9 cellular contexts compared by ENCODE assay signal in genomic region chr10:69413221-69413865, GRCh38. TPM values are rescaled to one million over a fixed set of nuclear protein-coding genes. Genes with fewer than 3 reads are reported as not detected.
DNase-seq lines count a peak whose midpoint lies in the region; ATAC-seq and TF ChIP-seq lines count a peak whose summit lies in the region.
"Had no signal": no experiment of that assay in that cellular context is flagged by ENCODE, and none has a peak within 500 bp of the region (broad histone marks: within the 10 kb centered on the region; RNA-seq: fewer than 3 reads in every experiment).

No MANE protein-coding gene starts in this region.

- H3K27ac ChIP-seq in DND-41 (ENCODE audit: low read length) (no peak overlapping the region), HUES64 (ENCODE audit: low read depth, low read length) (no peak overlapping the region), RWPE2 (ENCODE audit: poor library complexity, severe bottlenecking) (no peak overlapping the region), liver (ENCODE audit: low read depth in 1 of 2, low read length in 2 of 2) (no peak overlapping the region), tibial artery (peak overlapping the region; percentile 56 to 64)

- WGBS in HUES64 = 14% methylated on average over 13 of the region's 13 CpGs
- 17% methylated on average over 13 of the region's 13 CpGs for WGBS in liver

- H3K36me3 ChIP-seq in DND-41 (ENCODE audit: insufficient read depth, low read length) (no peaks in the 10 kb centered on the region), HUES64 (ENCODE audit: insufficient read depth, low read length) (no peaks in the 10 kb centered on the region), RWPE2 (ENCODE audit: low read depth) (no peaks in the 10 kb centered on the region), liver (ENCODE audit: control insufficient read depth in 4 of 4, insufficient read depth in 3 of 4, low read depth in 1 of 4, low read length in 3 of 4) (no peaks in the 10 kb centered on the region), tibial artery (no peaks in the 10 kb centered on the region)

- TF ChIP-seq CTCF in DND-41 (IDR thresholded peaks at IDR 0.05; ENCODE audit: borderline replicate concordance, extremely low read depth, low read length, poor library complexity, severe bottlenecking) (peak; percentile 60), RWPE2 (IDR thresholded peaks at IDR 0.05; ENCODE audit: poor library complexity, severe bottlenecking) (peak; percentile 74), liver (IDR thresholded peaks at IDR 0.05; ENCODE audit: low read depth, low read length, missing input control) (peak; percentile 41), tibial artery (IDR thresholded peaks at IDR 0.05) (peak; percentile 66 to 73)

- H3K79me2 ChIP-seq in DND-41 (ENCODE audit: insufficient read depth, low read length) = no peaks in the 10 kb centered on the region

- no peak overlapping the region for H2AFZ ChIP-seq in DND-41 (ENCODE audit: low read depth, low read length)

- TF ChIP-seq RAD21 in liver (IDR thresholded peaks at IDR 0.05) = peak; percentile 71 to 76

- H3K9me3 ChIP-seq in DND-41 (ENCODE audit: insufficient read depth, low read length, severe bottlenecking) = no peaks in the 10 kb centered on the region
- no peaks in the 10 kb centered on the region for H3K9me3 ChIP-seq in HUES64 (ENCODE audit: insufficient read depth, low read depth, low read length)
- H3K9me3 ChIP-seq in RWPE2 (ENCODE audit: severe bottlenecking) = no peaks in the 10 kb centered on the region
- H3K9me3 ChIP-seq in liver (ENCODE audit: control insufficient read depth in 4 of 4, low read length in 3 of 4) = no peaks in the 10 kb centered on the region
- H3K9me3 ChIP-seq in tibial artery = no peaks in the 10 kb centered on the region
- H3K9me3 ChIP-seq: mucosa of descending colon had no signal

- H3K4me2 ChIP-seq in DND-41 (ENCODE audit: insufficient read depth, low read length) = no peak overlapping the region

- DNase-seq in DND-41 = peak; percentile 35
- DNase-seq in RWPE2 (ENCODE audit: low spot score) = no peak
- DNase-seq in dermis blood vessel endothelial cell = peak; percentile 84
- peak; percentile 87 to 88 for DNase-seq in tibial artery
- DNase-seq in NOMO-1 treated with dmso at 0.1 percent for 144 hours (lab: John Stamatoyannopoulos, UW; ENCODE audit: unreplicated experiment) = no peak

- H3K4me1 ChIP-seq in DND-41 (ENCODE audit: insufficient read depth, low read length) = no peaks in the 10 kb centered on the region
- no peaks in the 10 kb centered on the region for H3K4me1 ChIP-seq in HUES64 (ENCODE audit: insufficient read depth, low read length)
- H3K4me1 ChIP-seq in RWPE2 (ENCODE audit: insufficient read depth, poor library complexity, severe bottlenecking) = peaks cover 8% of the 10 kb centered on the region
- H3K4me1 ChIP-seq in liver (ENCODE audit: control insufficient read depth in 4 of 4, insufficient read depth in 4 of 4, low read length in 3 of 4) = peaks cover 0 to 4% (median 2%) of the 10 kb centered on the region in 4 donors
- peaks cover 2 to 25% (median 16%) of the 10 kb centered on the region in 4 donors for H3K4me1 ChIP-seq in tibial artery

- H3K9ac ChIP-seq in DND-41 (ENCODE audit: low read depth, low read length) (no peak overlapping the region), HUES64 (ENCODE audit: low read depth, low read length) (no peak overlapping the region), liver (ENCODE audit: low read depth in 1 of 2, low read length in 2 of 2) (no peak overlapping the region)

- H3K27me3 ChIP-seq in DND-41 (ENCODE audit: insufficient read depth, low read length, poor library complexity) (no peaks in the 10 kb centered on the region), HUES64 (ENCODE audit: insufficient read depth, low read length) (0 out of 2 replicates have a peak, but pooled peaks cover 5% of the 10 kb centered on the region), RWPE2 (ENCODE audit: insufficient read depth, poor library complexity, severe bottlenecking) (no peaks in the 10 kb centered on the region), liver (ENCODE audit: control insufficient read depth in 4 of 4, insufficient read depth in 4 of 4, low read length in 3 of 4) (no peaks in the 10 kb centered on the region), tibial artery (no peaks in the 10 kb centered on the region)

- ATAC-seq in DND-41 (ENCODE audit: insufficient read depth, low read depth) (0 out of 3 replicates have a peak, but pooled peaks have one; percentile 36), RWPE2 (ENCODE audit: low read depth) (peak; percentile 56), GM18873 (IDR thresholded peaks at IDR 0.05; ENCODE audit: low FRiP score, unreplicated experiment) (no peak)
- ATAC-seq: mucosa of descending colon had no signal

- H3K4me3 ChIP-seq in DND-41 (ENCODE audit: low read depth in 1 of 2, low read length in 2 of 2) = no peak overlapping the region
- H3K4me3 ChIP-seq in HUES64 (ENCODE audit: low read length) = peak overlapping the region; percentile 24
- no peak overlapping the region for H3K4me3 ChIP-seq in RWPE2 (ENCODE audit: severe bottlenecking)
- no peak overlapping the region for H3K4me3 ChIP-seq in liver (ENCODE audit: low read depth in 1 of 3, low read length in 3 of 3)
- H3K4me3 ChIP-seq in tibial artery = no peak overlapping the region
- H3K4me3 ChIP-seq: mucosa of descending colon had no signal

- H4K20me1 ChIP-seq in DND-41 (ENCODE audit: insufficient read depth, low read length) = no peaks in the 10 kb centered on the region

- intact Hi-C loops in tibial artery (cut with DNase I; ENCODE audit: low total_unique reads) = loop anchor here (10.0 kb wide), 1 partner anchor 221 kb away; the partner anchor contains the start of gene FAM241B

TF ChIP-seq in liver, 16 proteins besides CTCF, POLR2A, EP300 and RAD21 (continues in another document):
- TF ChIP-seq SP1 (IDR thresholded peaks at IDR 0.05) = no peak
- TF ChIP-seq RXRA (IDR thresholded peaks at IDR 0.05) = no peak
- TF ChIP-seq HNF4G (IDR thresholded peaks at IDR 0.05) = no peak
- TF ChIP-seq YY1 (IDR thresholded peaks at IDR 0.05) = no peak
- TF ChIP-seq HNF4A (conservative IDR thresholded peaks at IDR 0.05) = no peak
- no peak for TF ChIP-seq ATF3 (IDR thresholded peaks at IDR 0.05)
- no peak for TF ChIP-seq FOXA2 (IDR thresholded peaks at IDR 0.05)
- no peak for TF ChIP-seq NR2F2 (IDR thresholded peaks at IDR 0.05)
- TF ChIP-seq REST (IDR thresholded peaks at IDR 0.05) = no peak
- TF ChIP-seq ZBTB33 (IDR thresholded peaks at IDR 0.05) = no peak
- TF ChIP-seq FOXA1 (IDR thresholded peaks at IDR 0.05) = no peak
- TF ChIP-seq MAX (IDR thresholded peaks at IDR 0.05) = no peak
- TF ChIP-seq GABPA (IDR thresholded peaks at IDR 0.05 in 1 of 2, conservative IDR thresholded peaks at IDR 0.05 in 1 of 2) = no peak
- TF ChIP-seq JUND (IDR thresholded peaks at IDR 0.05) = no peak

RNA-seq across cellular contexts. Expression of gene TACR2, which starts 3.4 kb away (rescaled TPM):
- not detected for polyA plus RNA-seq in HUES64 (2013, experiment 1 of 2)
- polyA plus RNA-seq in HUES64 (2013, experiment 2 of 2) = not detected
- total RNA-seq in dermis blood vessel endothelial cell = 0.09 and 0.34 TPM in 2 replicates
- under 1 TPM in 1 of 2 donors, not detected in 1; 0.08 TPM for total RNA-seq in liver
- polyA plus RNA-seq in liver = under 1 TPM; 0.12 to 0.18 TPM

RNA-seq across cellular contexts. Expression of gene TSPAN15, which starts 37.9 kb away (rescaled TPM):
- polyA plus RNA-seq in HUES64 (2013, experiment 1 of 2) = 5.3 TPM
- polyA plus RNA-seq in HUES64 (2013, experiment 2 of 2) = 6.2 TPM
- total RNA-seq in dermis blood vessel endothelial cell = 108 and 175 TPM in 2 replicates
- total RNA-seq in liver = 1 to 10 TPM; 2.6 to 4.0 TPM
- polyA plus RNA-seq in liver = 1 to 10 TPM; 2.0 to 4.3 TPM

Comparison
In these comparisons a context has a peak if more than half of its experiments do, and no peak if none do; other contexts are left out.
1. DNase-seq: peak in DND-41 (single experiment), dermis blood vessel endothelial cell (single experiment) and tibial artery (2 of 2); none in RWPE2 (single experiment) and NOMO-1 treated with dmso at 0.1 percent for 144 hours (single experiment).
2. H3K27ac ChIP-seq: peak in tibial artery (2 of 2); none in DND-41 (single experiment), HUES64 (single experiment), RWPE2 (single experiment) and liver (0 of 2).
3. RNA of gene TSPAN15, which starts 37.9 kb away (total RNA-seq): 108 to 175 TPM in dermis blood vessel endothelial cell; 2.6 to 4.0 TPM in liver; every median in the first group is over 10 times any median in the second.
4. Peak in every context shown above with its lines, with median percentiles within 50 percentile points of each other: CTCF ChIP-seq.